ENCODE assay signal across 29 cellular contexts in genomic region chr5:130032807-130033206, GRCh38.
A peak's percentile ranks its signal among the peaks of the same experiment; 100 is the strongest.
DNase-seq lines count a peak whose midpoint lies in the region; ATAC-seq and TF ChIP-seq lines count a peak whose summit lies in the region.
"Had no signal": no experiment of that assay in that cellular context is flagged by ENCODE, and none has a peak within 500 bp of the region (broad histone marks: within the 10 kb centered on the region; RNA-seq: fewer than 3 reads in every experiment).

No MANE protein-coding gene starts in this region.

- no peak overlapping the region for H2AFZ ChIP-seq in neuronal stem cell (ENCODE audit: low read length)
- H2AFZ ChIP-seq: parathyroid adenoma had no signal

- H2BK5ac ChIP-seq in neuronal stem cell (ENCODE audit: low read length) (no peak overlapping the region), mesendoderm (ENCODE audit: low read length) (no peak overlapping the region)

- TF ChIP-seq EP300 in tibial nerve (IDR thresholded peaks at IDR 0.05) = no peak

- H3K56ac ChIP-seq in mesendoderm (ENCODE audit: low read length) = no peak overlapping the region

- no peak overlapping the region for H2BK15ac ChIP-seq in neuronal stem cell (ENCODE audit: low read length)
- H2BK15ac ChIP-seq in mesendoderm (replicated peaks; ENCODE audit: low read depth) = no peak overlapping the region

- no peak overlapping the region for H2BK120ac ChIP-seq in neuronal stem cell (ENCODE audit: low read depth, low read length)
- no peak overlapping the region for H2BK120ac ChIP-seq in mesendoderm (ENCODE audit: low read depth, low read length)

- H2BK12ac ChIP-seq in neuronal stem cell (ENCODE audit: low read length) = no peak overlapping the region

- intact Hi-C loops in Right ventricle myocardium inferior (cut with DNase I) = no loop called here
- intact Hi-C loops in left ventricle myocardium inferior (cut with micrococcal nuclease) = no loop called here
- intact Hi-C loops in left cardiac atrium (cut with DNase I) = no loop called here

- no peak overlapping the region for H4K5ac ChIP-seq in mesendoderm (ENCODE audit: low read length)

- H3K14ac ChIP-seq in neuronal stem cell (ENCODE audit: low read length) = no peak overlapping the region

- H3K4me2 ChIP-seq in neuronal stem cell (ENCODE audit: insufficient read depth, low read length, poor library complexity, severe bottlenecking) (no peak overlapping the region), mesendoderm (ENCODE audit: low read length) (no peak overlapping the region)

- H3K79me1 ChIP-seq in neuronal stem cell (ENCODE audit: low read depth, low read length) = no peaks in the 10 kb centered on the region
- no peaks in the 10 kb centered on the region for H3K79me1 ChIP-seq in mesendoderm (ENCODE audit: low read length)

- no peaks in the 10 kb centered on the region for H3K79me2 ChIP-seq in mesendoderm (ENCODE audit: control insufficient read depth, insufficient read depth, low read length)
- H3K79me2 ChIP-seq: parathyroid adenoma had no signal

- no peak overlapping the region for H3K27ac ChIP-seq in left ventricle myocardium inferior (replicated peaks)
- no peak overlapping the region for H3K27ac ChIP-seq in neuronal stem cell (replicated peaks; ENCODE audit: low read length)
- no peak overlapping the region for H3K27ac ChIP-seq in tibial nerve
- H3K27ac ChIP-seq in mesendoderm (ENCODE audit: low read depth, low read length) = no peak overlapping the region
- H3K27ac ChIP-seq: epithelial cell of prostate, foreskin keratinocyte, parathyroid adenoma, thyroid gland had no signal

- DNase-seq in Right ventricle myocardium inferior (ENCODE audit: missing footprints) = peak; percentile 54
- no peak for DNase-seq in left ventricle myocardium inferior
- DNase-seq in left cardiac atrium = peak; percentile 40
- DNase-seq in neuronal stem cell (ENCODE audit: low spot score) = no peak
- peak; percentile 27 for DNase-seq in tibial nerve (ENCODE audit: low spot score in 2 of 2)
- no peak for DNase-seq in RKO (ENCODE audit: low spot score)
- DNase-seq in mesendoderm = no peak
- no peak for DNase-seq in GM10266 (ENCODE audit: extremely low spot score)
- DNase-seq: 8988T; activated CD4-positive, alpha-beta memory T cell treated with anti-CD3 and anti-CD28 coated beads, Interleukin-2, amount 10 ng/mL, durations not matched to agents 7 days and 5 days; activated CD4-positive, CD25-positive, alpha-beta regulatory T cell; activated naive CD4-positive, alpha-beta T cell; AML-193; cerebellar nuclear complex; DMS53; foreskin keratinocyte; GF-D8; KBM-7; mesenchymal stem cell; MM.1S; NCI-H146; NCI-H2171; NCI-H526 treated with DMSO at 0.1 percent for 48 hours; stimulated activated CD4-positive, alpha-beta T cell treated with anti-CD3 and anti-CD28 coated beads, Interleukin-2, amount 100 ng/mL, for 24 hours; thyroid gland had no signal

- no peak for TF ChIP-seq POLR2A in tibial nerve (IDR thresholded peaks at IDR 0.05)

- H3K9me3 ChIP-seq in left ventricle myocardium inferior (replicated peaks) = peaks cover 7% of the 10 kb centered on the region
- no peaks in the 10 kb centered on the region for H3K9me3 ChIP-seq in neuronal stem cell (replicated peaks in 1 of 2; ENCODE audit: control insufficient read depth in 2 of 2, insufficient read depth in 1 of 2, low read depth in 1 of 2, low read length in 2 of 2)
- no peaks in the 10 kb centered on the region for H3K9me3 ChIP-seq in tibial nerve
- H3K9me3 ChIP-seq: thyroid gland had no signal

- H3K27me3 ChIP-seq in left ventricle myocardium inferior (ENCODE audit: low read depth) (no peaks in the 10 kb centered on the region), neuronal stem cell (ENCODE audit: control insufficient read depth in 3 of 3, insufficient read depth in 3 of 3, low read depth in 1 of 3, low read length in 3 of 3) (no peaks in the 10 kb centered on the region), tibial nerve (no peaks in the 10 kb centered on the region), mesendoderm (ENCODE audit: insufficient read depth, low read length, poor library complexity) (no peaks in the 10 kb centered on the region)
- H3K27me3 ChIP-seq: foreskin keratinocyte, thyroid gland had no signal

- TF ChIP-seq CTCF in left ventricle myocardium inferior (IDR thresholded peaks at IDR 0.05; ENCODE audit: borderline replicate concordance) (no peak), tibial nerve (IDR thresholded peaks at IDR 0.05) (no peak), GM10266 (IDR thresholded peaks at IDR 0.05; ENCODE audit: control insufficient read depth, insufficient read depth, low read depth, missing control alignments) (no peak)

- no peak overlapping the region for H4K91ac ChIP-seq in neuronal stem cell (ENCODE audit: low read depth, low read length, poor library complexity)

- H3K18ac ChIP-seq in neuronal stem cell (ENCODE audit: low read length) (peak overlapping the region; percentile 52), mesendoderm (ENCODE audit: low read length) (no peak overlapping the region)

- no peak overlapping the region for H3K4ac ChIP-seq in neuronal stem cell (ENCODE audit: low read length)
- no peak overlapping the region for H3K4ac ChIP-seq in mesendoderm (ENCODE audit: low read depth, low read length)

- H3K4me1 ChIP-seq in left ventricle myocardium inferior = no peaks in the 10 kb centered on the region
- no peaks in the 10 kb centered on the region for H3K4me1 ChIP-seq in neuronal stem cell (ENCODE audit: control insufficient read depth in 2 of 2, insufficient read depth in 1 of 2, low read depth in 1 of 2, low read length in 2 of 2)
- H3K4me1 ChIP-seq in tibial nerve = no peaks in the 10 kb centered on the region
- no peaks in the 10 kb centered on the region for H3K4me1 ChIP-seq in mesendoderm (ENCODE audit: control insufficient read depth, low read depth, low read length)
- H3K4me1 ChIP-seq: parathyroid adenoma, thyroid gland had no signal

- H4K8ac ChIP-seq in neuronal stem cell (ENCODE audit: low read depth, low read length) = no peak overlapping the region
- no peak overlapping the region for H4K8ac ChIP-seq in mesendoderm (ENCODE audit: low read depth, low read length)

- H3K36me3 ChIP-seq in left ventricle myocardium inferior (no peaks in the 10 kb centered on the region), neuronal stem cell (replicated peaks in 1 of 2; ENCODE audit: control insufficient read depth in 2 of 2, insufficient read depth in 2 of 2, low read length in 2 of 2) (no peaks in the 10 kb centered on the region), tibial nerve (no peaks in the 10 kb centered on the region), mesendoderm (ENCODE audit: control insufficient read depth, insufficient read depth, low read length) (no peaks in the 10 kb centered on the region)
- H3K36me3 ChIP-seq: thyroid gland had no signal

- H3K23ac ChIP-seq in neuronal stem cell (ENCODE audit: low read depth, low read length, poor library complexity) = no peak overlapping the region
- H3K23ac ChIP-seq in mesendoderm (ENCODE audit: low read length) = no peak overlapping the region

- no CpG with 5 or more reads among the region's 3 CpGs for WGBS in neuronal stem cell (ENCODE audit: extremely low coverage in 2 of 2, insufficient read length in 2 of 2, insufficient replicate concordance in 1 of 2), 2 donors
- 72 to 80% methylated on average over 3 of the region's 3 CpGs for WGBS in tibial nerve, 2 donors
- WGBS in mesendoderm (ENCODE audit: extremely low coverage, insufficient coverage, low lambda C conversion rate) = no CpG with 5 or more reads among the region's 3 CpGs

- ATAC-seq in Right ventricle myocardium inferior (no peak), left cardiac atrium (peak; percentile 55 to 78)
- ATAC-seq: foreskin keratinocyte; stimulated activated memory B cell treated with anti-CD40 and anti-IgM and Interleukin-4, amounts not matched to agents 10 μg/mL and 1 μg/mL and 100 μg/mL, for 72 hours had no signal

- H2AK5ac ChIP-seq in neuronal stem cell (ENCODE audit: low read depth, low read length) (no peak overlapping the region), mesendoderm (ENCODE audit: low read length) (no peak overlapping the region)

- H3K4me3 ChIP-seq in left ventricle myocardium inferior (no peak overlapping the region), neuronal stem cell (ENCODE audit: low read length in 2 of 2) (no peak overlapping the region), tibial nerve (no peak overlapping the region), mesendoderm (ENCODE audit: low read length) (no peak overlapping the region)
- H3K4me3 ChIP-seq: skin epidermis, thyroid gland had no signal

- H3K9ac ChIP-seq in neuronal stem cell (ENCODE audit: low read depth, low read length, poor library complexity) (no peak overlapping the region), mesendoderm (ENCODE audit: low read length) (no peak overlapping the region)
- H3K9ac ChIP-seq: parathyroid adenoma had no signal

Comparison
In these comparisons a context has a peak if more than half of its experiments do, and no peak if none do; other contexts are left out.
1. DNase-seq: peak in Right ventricle myocardium inferior (single experiment), left cardiac atrium (single experiment) and tibial nerve (2 of 2); none in left ventricle myocardium inferior (single experiment), neuronal stem cell (single experiment), RKO (single experiment), mesendoderm (single experiment) and GM10266 (single experiment).